Comparison of ENCODE assay signal across 23 cellular contexts in genomic region chr5:89087128-89087527, GRCh38.
"Had no signal": no experiment of that assay in that cellular context is flagged by ENCODE, and none has a peak within 500 bp of the region (broad histone marks: within the 10 kb centered on the region; RNA-seq: fewer than 3 reads in every experiment).

No MANE protein-coding gene starts in this region.

- H3K9me3 ChIP-seq: breast epithelium, left ventricle myocardium inferior, ovary, psoas muscle, right atrium auricular region, vagina had no signal

- H3K4me1 ChIP-seq: breast epithelium, left ventricle myocardium inferior, vagina had no signal

- ATAC-seq: activated CD4-positive, alpha-beta T cell treated with anti-CD3 and anti-CD28 coated beads for 36 hours; effector memory CD8-positive, alpha-beta T cell; esophagus mucosa; natural killer cell treated with Interleukin-12 subunit alpha and Interleukin-12 subunit beta and Interleukin-15 and Interleukin-18, amount 100 ng/mL, for 72 hours; stimulated activated effector memory CD8-positive, alpha-beta T cell treated with anti-CD3 and anti-CD28 coated beads, Interleukin-12 subunit alpha, Interleukin-12 subunit beta, amount 100 ng/mL, for 72 hours had no signal

- H3K27ac ChIP-seq: breast epithelium, left ventricle myocardium inferior, ovary, psoas muscle, right atrium auricular region, vagina had no signal

- FAIRE-seq: colon, endothelial cell of umbilical vein had no signal

- H3K4me3 ChIP-seq: breast epithelium, dorsolateral prefrontal cortex, left ventricle myocardium inferior, ovary, right atrium auricular region, vagina had no signal

- DNase-seq: activated B cell treated with CpG ODN at 0.5 μM for 24 hours; activated CD4-positive, alpha-beta T cell treated with anti-CD3 and anti-CD28 coated beads for 36 hours; activated CD4-positive, alpha-beta T cell treated with anti-CD3 and anti-CD28 coated beads, Interleukin-2, amount 50 U/mL, for 4 hours; activated CD8-positive, alpha-beta memory T cell treated with anti-CD3 and anti-CD28 coated beads for 24 hours; activated CD8-positive, alpha-beta memory T cell treated with anti-CD3 and anti-CD28 coated beads, Interleukin-2, amount 50 U/mL, for 4 hours; activated naive CD4-positive, alpha-beta T cell; activated T-cell treated with anti-CD3 and anti-CD28 coated beads, Interleukin-2, amount 50 U/mL, for 24 hours; effector memory CD8-positive, alpha-beta T cell; foreskin melanocyte; hippocampal formation; left ventricle myocardium inferior; ovary; psoas muscle; T-helper 9 cell had no signal

- H3K36me3 ChIP-seq: breast epithelium, left ventricle myocardium inferior, ovary, right atrium auricular region, vagina had no signal

- H3K27me3 ChIP-seq: breast epithelium, dorsolateral prefrontal cortex, ovary, right atrium auricular region, vagina had no signal
